In the genomic region with DNA sequence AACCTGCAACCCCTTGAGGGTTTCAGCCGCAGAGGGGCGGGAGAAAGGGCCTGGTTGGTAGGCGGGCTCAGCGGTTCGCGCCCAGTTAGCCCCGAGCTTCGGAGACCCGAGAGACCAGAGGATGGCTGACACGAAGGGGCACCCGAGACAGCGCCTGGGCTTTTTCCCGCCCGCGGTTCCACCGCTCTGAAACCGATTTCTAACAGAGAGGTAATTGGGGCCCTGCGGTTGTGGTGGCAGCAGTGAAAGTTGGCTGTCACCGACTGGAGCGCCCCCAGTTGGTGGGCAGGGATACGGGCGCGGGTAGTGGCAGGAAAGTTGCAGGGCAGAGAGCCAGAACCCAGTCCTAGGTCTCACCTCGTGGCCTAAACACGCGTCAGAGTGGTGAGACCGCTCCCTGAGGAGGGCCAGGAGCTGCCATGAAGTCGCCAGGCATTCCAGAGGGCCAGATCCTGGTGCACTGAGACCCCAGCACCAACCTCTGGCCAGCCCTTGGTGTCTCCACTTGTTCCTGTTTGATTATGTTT, we compare ENCODE assay signal across 2 cellular contexts.
A peak's percentile ranks its signal among the peaks of the same experiment; 100 is the strongest.
TF ChIP-seq lines count a peak whose summit lies in the region.

No MANE protein-coding gene starts in this region.

TF ChIP-seq in IMR-90, 13 proteins besides CTCF, POLR2A, EP300 and RAD21:
- TF ChIP-seq MAZ (IDR thresholded peaks at IDR 0.05; ENCODE audit: borderline replicate concordance, low read depth, low read length) (peak; percentile 51; the same call in 1 of the 2 replicates), MXI1 (IDR thresholded peaks at IDR 0.05; ENCODE audit: borderline replicate concordance, low read depth, low read length) (0 out of 2 replicates have a peak, but pooled peaks have one; percentile 21), RFX5 (IDR thresholded peaks at IDR 0.05; ENCODE audit: low read depth, low read length) (no peak), FOS (IDR thresholded peaks at IDR 0.05; ENCODE audit: low read depth, low read length) (no peak)

TF ChIP-seq in PFSK-1, 5 proteins besides CTCF, POLR2A, EP300 and RAD21:
- TF ChIP-seq, protein P1, sequence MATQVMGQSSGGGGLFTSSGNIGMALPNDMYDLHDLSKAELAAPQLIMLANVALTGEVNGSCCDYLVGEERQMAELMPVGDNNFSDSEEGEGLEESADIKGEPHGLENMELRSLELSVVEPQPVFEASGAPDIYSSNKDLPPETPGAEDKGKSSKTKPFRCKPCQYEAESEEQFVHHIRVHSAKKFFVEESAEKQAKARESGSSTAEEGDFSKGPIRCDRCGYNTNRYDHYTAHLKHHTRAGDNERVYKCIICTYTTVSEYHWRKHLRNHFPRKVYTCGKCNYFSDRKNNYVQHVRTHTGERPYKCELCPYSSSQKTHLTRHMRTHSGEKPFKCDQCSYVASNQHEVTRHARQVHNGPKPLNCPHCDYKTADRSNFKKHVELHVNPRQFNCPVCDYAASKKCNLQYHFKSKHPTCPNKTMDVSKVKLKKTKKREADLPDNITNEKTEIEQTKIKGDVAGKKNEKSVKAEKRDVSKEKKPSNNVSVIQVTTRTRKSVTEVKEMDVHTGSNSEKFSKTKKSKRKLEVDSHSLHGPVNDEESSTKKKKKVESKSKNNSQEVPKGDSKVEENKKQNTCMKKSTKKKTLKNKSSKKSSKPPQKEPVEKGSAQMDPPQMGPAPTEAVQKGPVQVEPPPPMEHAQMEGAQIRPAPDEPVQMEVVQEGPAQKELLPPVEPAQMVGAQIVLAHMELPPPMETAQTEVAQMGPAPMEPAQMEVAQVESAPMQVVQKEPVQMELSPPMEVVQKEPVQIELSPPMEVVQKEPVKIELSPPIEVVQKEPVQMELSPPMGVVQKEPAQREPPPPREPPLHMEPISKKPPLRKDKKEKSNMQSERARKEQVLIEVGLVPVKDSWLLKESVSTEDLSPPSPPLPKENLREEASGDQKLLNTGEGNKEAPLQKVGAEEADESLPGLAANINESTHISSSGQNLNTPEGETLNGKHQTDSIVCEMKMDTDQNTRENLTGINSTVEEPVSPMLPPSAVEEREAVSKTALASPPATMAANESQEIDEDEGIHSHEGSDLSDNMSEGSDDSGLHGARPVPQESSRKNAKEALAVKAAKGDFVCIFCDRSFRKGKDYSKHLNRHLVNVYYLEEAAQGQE (IDR thresholded peaks at IDR 0.05; ENCODE audit: insufficient read depth in 1 of 2, low read depth in 2 of 2, low read length in 2 of 2) = no peak
- TF ChIP-seq FOXP2 (optimal IDR thresholded peaks at IDR 0.05; ENCODE audit: borderline replicate concordance, extremely low read depth, extremely low read length, insufficient read depth) = peak; percentile 60
